In the genomic region with DNA sequence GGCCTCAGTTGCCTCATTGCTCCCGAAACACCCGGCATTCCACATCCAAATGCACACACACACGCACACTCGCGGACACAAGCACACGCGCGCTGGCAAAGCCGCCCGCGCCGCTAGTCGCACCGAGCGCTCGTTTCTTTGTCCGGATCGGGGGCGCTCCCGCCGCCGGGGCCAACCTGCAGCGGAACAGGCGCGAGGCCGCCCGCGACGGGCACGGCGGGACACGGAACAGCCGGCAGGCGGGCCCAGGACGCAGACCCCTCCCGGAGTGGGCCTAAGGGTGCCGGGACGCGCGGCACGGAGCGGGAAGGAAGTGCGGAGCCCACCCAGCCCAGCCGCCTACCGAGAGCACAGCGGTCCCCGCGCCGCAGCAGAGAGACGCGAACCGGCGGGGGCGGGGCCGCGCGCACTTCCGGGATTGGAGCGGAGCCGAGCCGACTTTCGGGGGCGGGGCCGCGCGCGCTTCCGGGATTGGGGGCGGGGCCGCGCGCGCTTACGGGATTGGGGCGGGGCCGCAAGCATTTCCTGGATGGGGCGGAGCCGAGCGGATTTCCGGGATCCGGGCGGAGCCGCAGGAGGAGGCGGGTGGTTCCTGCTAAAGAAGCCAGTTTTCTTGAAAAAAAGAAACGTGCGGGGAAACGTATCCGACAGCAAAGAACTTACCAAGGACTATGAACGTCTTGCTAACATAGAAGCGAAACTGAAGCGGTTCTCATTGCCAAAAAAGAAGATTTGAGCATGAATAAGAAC, we compare ENCODE assay signal across 8 cellular contexts. TPM values are rescaled to one million over a fixed set of nuclear protein-coding genes. Genes with fewer than 3 reads are reported as not detected.
DNase-seq lines count a peak whose midpoint lies in the region; ATAC-seq lines count a peak whose summit lies in the region.

CYBC1 (minus strand) TSS at position 396 of the 750 bp plus-strand sequence. CDS start 1,498 bp downstream, outside the sequence.

- DNase-seq in Ammon's horn (ENCODE audit: low spot score) (peak; percentile 91), GM19240 (ENCODE audit: insufficient read length, low spot score) (peak; percentile 80), NCI-H748 treated with DMSO at 0.1 percent for 48 hours (lab: John Stamatoyannopoulos, UW) (peak; percentile 84), cortex of kidney (lab: John Stamatoyannopoulos, UW) (peak; percentile 73), left lobe of liver (ENCODE audit: low spot score) (peak; percentile 92)
- DNase-seq in activated CD4-positive, alpha-beta T cell treated with anti-CD3 and anti-CD28 coated beads, Interleukin-2, amount 50 U/mL, for 1 hour: peak; percentile 94
- peak; percentile 95 for DNase-seq in stimulated activated CD4-positive, alpha-beta T cell treated with anti-CD3 and anti-CD28 coated beads, Interleukin-1b, Interleukin-23, amount 100 ng/mL, for 48 hours

- ATAC-seq in HG03520 (IDR thresholded peaks at IDR 0.05; ENCODE audit: unreplicated experiment) (peak; percentile 53), left lobe of liver (peak; percentile 96)

RNA-seq across cellular contexts. Expression of gene CYBC1, which starts in this region (rescaled TPM):
- total RNA-seq in left lobe of liver: 35.5 TPM

Comparison
In these comparisons a context has a peak if more than half of its experiments do, and no peak if none do; other contexts are left out.
1. Peak in every context shown above with its lines: DNase-seq and ATAC-seq.